ENCODE assay signal across 28 cellular contexts in the genomic region with DNA sequence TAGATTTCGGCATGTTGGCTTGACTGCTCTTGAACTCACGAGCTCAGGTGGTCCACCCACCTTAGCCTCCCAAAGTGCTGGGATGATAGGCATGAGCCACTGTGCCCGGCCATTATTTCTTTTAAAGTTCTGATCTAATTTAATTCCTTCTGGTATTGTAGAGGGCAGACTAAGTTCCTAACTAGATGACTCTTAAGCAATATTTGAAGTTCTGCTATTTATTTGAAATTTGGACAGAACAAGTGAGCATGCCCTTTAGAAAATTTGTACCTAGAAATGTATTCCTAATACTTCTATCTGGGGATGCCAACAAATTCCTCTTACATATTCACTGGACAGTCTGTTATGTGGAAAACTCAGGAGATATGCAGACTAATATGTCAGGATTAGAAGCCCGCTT.
"Had no signal": no experiment of that assay in that cellular context is flagged by ENCODE, and none has a peak within 500 bp of the region (broad histone marks: within the 10 kb centered on the region; RNA-seq: fewer than 3 reads in every experiment).

No MANE protein-coding gene starts in this region.

- H3K27ac ChIP-seq: colonic mucosa, coronary artery, dorsolateral prefrontal cortex, epithelial cell of prostate, esophagus muscularis mucosa, esophagus squamous epithelium, foreskin keratinocyte, gastrocnemius medialis, gastroesophageal sphincter, heart left ventricle, heart right ventricle had no signal

- ATAC-seq: effector memory CD8-positive, alpha-beta T cell; esophagus mucosa; foreskin keratinocyte; gastrocnemius medialis; gastroesophageal sphincter; heart left ventricle; heart right ventricle had no signal

- FAIRE-seq: colon, endometrium, endothelial cell of umbilical vein, frontal cortex had no signal

- DNase-seq: colonic mucosa; cortex of kidney; dermis blood vessel endothelial cell; dorsolateral prefrontal cortex; effector CD4-positive, alpha-beta T cell; effector CD8-positive, alpha-beta T cell; effector memory CD4-positive, alpha-beta T cell; effector memory CD8-positive, alpha-beta T cell; endodermal cell; erythroblast; esophagus squamous epithelium; foreskin fibroblast; foreskin keratinocyte; foreskin melanocyte; gastrocnemius medialis; glutamatergic neuron; head of caudate nucleus; heart left ventricle; heart right ventricle had no signal

- H3K36me3 ChIP-seq: colonic mucosa, esophagus muscularis mucosa, esophagus squamous epithelium, gastrocnemius medialis, gastroesophageal sphincter, heart left ventricle, heart right ventricle had no signal

- H3K9me3 ChIP-seq: colonic mucosa, gastrocnemius medialis had no signal

- H3K4me3 ChIP-seq: colonic mucosa, coronary artery, dorsolateral prefrontal cortex, esophagus muscularis mucosa, esophagus squamous epithelium, gastrocnemius medialis, gastroesophageal sphincter, heart left ventricle, heart right ventricle had no signal

- H3K27me3 ChIP-seq: colonic mucosa, esophagus muscularis mucosa, esophagus squamous epithelium, foreskin keratinocyte, gastrocnemius medialis, gastroesophageal sphincter, heart left ventricle, heart right ventricle had no signal

- H3K4me1 ChIP-seq: colonic mucosa, esophagus muscularis mucosa, esophagus squamous epithelium, foreskin keratinocyte, gastrocnemius medialis, gastroesophageal sphincter, heart left ventricle, heart right ventricle had no signal
